ENCODE assay signal across 8 cellular contexts in genomic region chr9:92325269-92325990, GRCh38. TPM values are rescaled to one million over a fixed set of nuclear protein-coding genes. Genes with fewer than 3 reads are reported as not detected.
DNase-seq lines count a peak whose midpoint lies in the region; ATAC-seq and TF ChIP-seq lines count a peak whose summit lies in the region.

Gene CENPP (plus strand): TSS chr9:92325953.
Gene NOL8 (minus strand): TSS chr9:92325350. CDS start chr9:92324161, 1,189 bp downstream.

- no peak for TF ChIP-seq CTCF in CD14-positive monocyte (IDR thresholded peaks at IDR 0.05)

- intact Hi-C loops in CD14-positive monocyte (cut with micrococcal nuclease) = loop anchor here (1.0 to 10.0 kb wide), 6 partner anchors 33 to 439 kb away; partner anchors contain the start of genes IARS1 (in 2 of the 2), SPTLC1 (in 2 of the 2) and BICD2 (in 1 of the 2)
- intact Hi-C loops in dendritic cell treated with granulocyte-macrophage colony-stimulating factor and Interleukin-4, amounts not matched to agents 40 ng/mL and 50 ng/mL, for 4 days (cut with micrococcal nuclease) = loop anchor here (1.0 to 5.0 kb wide), 4 partner anchors 32 to 345 kb away; partner anchors contain the start of genes IARS1 and IPPK

- H3K36me3 Mint-ChIP-seq in CD14-positive monocyte = peaks cover 22 to 26% of the 10 kb centered on the region in 2 donors
- peaks cover 44% of the 10 kb centered on the region for H3K36me3 Mint-ChIP-seq in dendritic cell treated with granulocyte-macrophage colony-stimulating factor and Interleukin-4, amounts not matched to agents 40 ng/mL and 50 ng/mL, for 4 days (ENCODE audit: low read depth)

- DNase-seq in CD14-positive monocyte (ENCODE audit: low spot score) = peak; percentile 85
- peak; percentile 96 for DNase-seq in NCI-H69 (lab: John Stamatoyannopoulos, UW)
- DNase-seq in activated CD4-positive, alpha-beta T cell treated with anti-CD3 and anti-CD28 coated beads, Interleukin-2, amount 50 U/mL, for 24 hours (ENCODE audit: low read depth in 1 of 2, low spot score in 1 of 2) = peak; percentile 69 to 76
- DNase-seq in left lobe of liver (ENCODE audit: low spot score) = peak; percentile 89
- DNase-seq in stimulated activated CD4-positive, alpha-beta T cell treated with anti-CD3 and anti-CD28 coated beads, Interleukin-2, amount 100 ng/mL, for 4 hours (ENCODE audit: low read depth) = peak; percentile 75

- peaks cover 26% of the 10 kb centered on the region for H3K4me1 Mint-ChIP-seq in CD14-positive monocyte
- peaks cover 22% of the 10 kb centered on the region for H3K4me1 Mint-ChIP-seq in dendritic cell treated with granulocyte-macrophage colony-stimulating factor and Interleukin-4, amounts not matched to agents 40 ng/mL and 50 ng/mL, for 4 days (ENCODE audit: low read depth)

- H3K27me3 Mint-ChIP-seq in CD14-positive monocyte (ENCODE audit: low read depth in 3 of 3) = no peaks in the 10 kb centered on the region
- H3K27me3 Mint-ChIP-seq in dendritic cell treated with granulocyte-macrophage colony-stimulating factor and Interleukin-4, amounts not matched to agents 40 ng/mL and 50 ng/mL, for 4 days = no peaks in the 10 kb centered on the region

- ATAC-seq in GM19372 (IDR thresholded peaks at IDR 0.05; ENCODE audit: low read depth, unreplicated experiment) (peak; percentile 93), HG03521 (IDR thresholded peaks at IDR 0.05; ENCODE audit: unreplicated experiment) (peak; percentile 93), left lobe of liver (peak; percentile 96)

- H3K4me3 Mint-ChIP-seq in CD14-positive monocyte = peak within 1 kb of the TSS; percentile 100
- peak within 1 kb of the TSS; percentile 91 for H3K4me3 Mint-ChIP-seq in dendritic cell treated with granulocyte-macrophage colony-stimulating factor and Interleukin-4, amounts not matched to agents 40 ng/mL and 50 ng/mL, for 4 days

- H3K9me3 Mint-ChIP-seq in CD14-positive monocyte = no peaks in the 10 kb centered on the region
- no peaks in the 10 kb centered on the region for H3K9me3 Mint-ChIP-seq in dendritic cell treated with granulocyte-macrophage colony-stimulating factor and Interleukin-4, amounts not matched to agents 40 ng/mL and 50 ng/mL, for 4 days

- peak within 1 kb of the TSS; percentile 98 to 100 (median 99) for H3K27ac Mint-ChIP-seq in CD14-positive monocyte
- H3K27ac Mint-ChIP-seq in dendritic cell treated with granulocyte-macrophage colony-stimulating factor and Interleukin-4, amounts not matched to agents 40 ng/mL and 50 ng/mL, for 4 days = peak within 1 kb of the TSS; percentile 99

RNA-seq across cellular contexts. Expression of gene CENPP, which starts in this region (rescaled TPM):
- polyA plus RNA-seq in CD14-positive monocyte = 1 to 10 TPM in 1 of 2 donors, under 1 TPM in 1; 0.50 to 1.1 TPM
- 1.2 TPM for total RNA-seq in left lobe of liver

RNA-seq across cellular contexts. Expression of gene NOL8, which starts in this region (rescaled TPM):
- polyA plus RNA-seq in CD14-positive monocyte = 1 to 10 TPM; 2.9 to 8.8 TPM
- total RNA-seq in left lobe of liver = 9.7 TPM

Comparison
In these comparisons a context has a peak if more than half of its experiments do, and no peak if none do; other contexts are left out.
1. Peak in every context shown above with its lines: DNase-seq and ATAC-seq.